In the genomic region with DNA sequence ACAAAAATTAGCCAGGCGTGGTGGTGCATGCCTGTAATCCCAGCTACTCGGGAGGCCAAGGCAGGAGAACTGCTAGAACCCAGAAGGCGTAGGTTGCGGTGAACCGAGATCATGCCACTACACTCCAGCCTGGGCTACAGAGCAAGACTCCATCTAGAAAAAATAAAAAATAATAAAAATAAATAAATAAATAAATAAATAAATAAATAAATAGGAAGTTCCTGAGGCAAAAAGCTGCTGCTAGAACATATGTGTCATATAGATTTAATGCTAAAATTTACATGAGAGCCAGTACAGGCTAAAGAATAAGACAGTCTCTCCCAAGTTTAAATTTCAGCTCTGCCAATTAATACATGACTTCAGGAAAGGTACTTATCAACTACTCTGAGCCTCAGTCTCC, we compare ENCODE assay signal across 2 cellular contexts. TPM values are rescaled to one million over a fixed set of nuclear protein-coding genes. Genes with fewer than 3 reads are reported as not detected.
A peak's percentile ranks its signal among the peaks of the same experiment; 100 is the strongest.
DNase-seq lines count a peak whose midpoint lies in the region; ATAC-seq, FAIRE-seq and TF ChIP-seq lines count a peak whose summit lies in the region.
"Not testable (repeated sequence)": the region's sequence is repeated elsewhere in the genome, so short reads cannot be mapped to it uniquely, and the experiment has no call there.

No MANE protein-coding gene starts in this region.

- H3K4me1 ChIP-seq in A549, result peaks cover 28% of the 10 kb centered on the region
- not testable (repeated sequence) for H3K4me1 ChIP-seq in HEK293 (ENCODE audit: control insufficient read depth, insufficient read depth, low read length)

- CTCF ChIA-PET in A549 (lab: Yijun Ruan, JAX), result not testable (repeated sequence)
- CTCF ChIA-PET in HEK293 (lab: Yijun Ruan, JAX), result interaction anchor here (0.7 kb wide), 1 partner anchor 118 kb away, joined by 3 read pairs; no protein-coding TSS in a partner anchor

- not testable (repeated sequence) for ATAC-seq in A549

- POLR2A ChIA-PET in A549 (lab: Yijun Ruan, JAX); HEK293 (lab: Yijun Ruan, JAX): not testable (repeated sequence)

- H3K9me3 ChIP-seq in A549; HEK293 (ENCODE audit: control insufficient read depth, insufficient read depth, low read depth, low read length): not testable (repeated sequence)

- H3K4me3 ChIP-seq in A549; HEK293 (ENCODE audit: low read depth, low read length): not testable (repeated sequence)

- not testable (repeated sequence) for TF ChIP-seq CTCF in A549 (IDR thresholded peaks at IDR 0.05); HEK293 (tag by site-specific recombination; IDR thresholded peaks at IDR 0.05)

- not testable (repeated sequence) for H3K36me3 ChIP-seq in HEK293 (ENCODE audit: control insufficient read depth in 2 of 2, insufficient read depth in 1 of 2, low read length in 2 of 2)

- not testable (repeated sequence) for H3K27ac ChIP-seq in A549; HEK293 (ENCODE audit: extremely low read depth, low read depth, low read length)

- not testable (repeated sequence) for TF ChIP-seq EP300 in A549 (IDR thresholded peaks at IDR 0.05)

- TF ChIP-seq POLR2A in A549 (IDR thresholded peaks at IDR 0.05; ENCODE audit: low read length), result not testable (repeated sequence)

- not testable (repeated sequence) for H3K4me2 ChIP-seq in A549

- 95% methylated on average over 5 of the region's 5 CpGs for WGBS in A549 (ENCODE audit: missing lambda C conversion rate)

- FAIRE-seq in A549 (lab: Jason Lieb, UNC), result not testable (repeated sequence)

- TF ChIP-seq RAD21 in A549 (conservative IDR thresholded peaks at IDR 0.05 in 1 of 2, IDR thresholded peaks at IDR 0.05 in 1 of 2), result not testable (repeated sequence)

- not testable (repeated sequence) for DNase-seq in A549 (ENCODE audit: low read depth in 1 of 2, low spot score in 1 of 2)

TF ChIP-seq in A549, 52 proteins besides CTCF, POLR2A, EP300 and RAD21:
- TF ChIP-seq ZC3H11A (IDR thresholded peaks at IDR 0.05), result 0 out of 2 replicates have a peak, but pooled peaks have one; percentile 13

TF ChIP-seq in HEK293, 187 proteins besides CTCF, POLR2A, EP300 and RAD21:
- TF ChIP-seq ZNF426 (tag by site-specific recombination; IDR thresholded peaks at IDR 0.05), result peak; percentile 45
- peak; percentile 32 for TF ChIP-seq ZNF555 (tag by site-specific recombination; conservative IDR thresholded peaks at IDR 0.05)
- TF ChIP-seq, protein P1, sequence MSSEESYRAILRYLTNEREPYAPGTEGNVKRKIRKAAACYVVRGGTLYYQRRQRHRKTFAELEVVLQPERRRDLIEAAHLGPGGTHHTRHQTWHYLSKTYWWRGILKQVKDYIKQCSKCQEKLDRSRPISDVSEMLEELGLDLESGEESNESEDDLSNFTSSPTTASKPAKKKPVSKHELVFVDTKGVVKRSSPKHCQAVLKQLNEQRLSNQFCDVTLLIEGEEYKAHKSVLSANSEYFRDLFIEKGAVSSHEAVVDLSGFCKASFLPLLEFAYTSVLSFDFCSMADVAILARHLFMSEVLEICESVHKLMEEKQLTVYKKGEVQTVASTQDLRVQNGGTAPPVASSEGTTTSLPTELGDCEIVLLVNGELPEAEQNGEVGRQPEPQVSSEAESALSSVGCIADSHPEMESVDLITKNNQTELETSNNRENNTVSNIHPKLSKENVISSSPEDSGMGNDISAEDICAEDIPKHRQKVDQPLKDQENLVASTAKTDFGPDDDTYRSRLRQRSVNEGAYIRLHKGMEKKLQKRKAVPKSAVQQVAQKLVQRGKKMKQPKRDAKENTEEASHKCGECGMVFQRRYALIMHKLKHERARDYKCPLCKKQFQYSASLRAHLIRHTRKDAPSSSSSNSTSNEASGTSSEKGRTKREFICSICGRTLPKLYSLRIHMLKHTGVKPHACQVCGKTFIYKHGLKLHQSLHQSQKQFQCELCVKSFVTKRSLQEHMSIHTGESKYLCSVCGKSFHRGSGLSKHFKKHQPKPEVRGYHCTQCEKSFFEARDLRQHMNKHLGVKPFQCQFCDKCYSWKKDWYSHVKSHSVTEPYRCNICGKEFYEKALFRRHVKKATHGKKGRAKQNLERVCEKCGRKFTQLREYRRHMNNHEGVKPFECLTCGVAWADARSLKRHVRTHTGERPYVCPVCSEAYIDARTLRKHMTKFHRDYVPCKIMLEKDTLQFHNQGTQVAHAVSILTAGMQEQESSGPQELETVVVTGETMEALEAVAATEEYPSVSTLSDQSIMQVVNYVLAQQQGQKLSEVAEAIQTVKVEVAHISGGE (tag by site-specific recombination; conservative IDR thresholded peaks at IDR 0.05; ENCODE audit: low read depth), result 0 out of 2 replicates have a peak, but pooled peaks have one; percentile 24
- peak; percentile 75; the same call in 1 of the 2 replicates for TF ChIP-seq ZNF394 (tag by site-specific recombination; IDR thresholded peaks at IDR 0.05; ENCODE audit: borderline replicate concordance)
- TF ChIP-seq ZNF623 (tag by site-specific recombination; IDR thresholded peaks at IDR 0.05), result peak; percentile 29; the same call in 1 of the 2 replicates
- TF ChIP-seq, protein P2, sequence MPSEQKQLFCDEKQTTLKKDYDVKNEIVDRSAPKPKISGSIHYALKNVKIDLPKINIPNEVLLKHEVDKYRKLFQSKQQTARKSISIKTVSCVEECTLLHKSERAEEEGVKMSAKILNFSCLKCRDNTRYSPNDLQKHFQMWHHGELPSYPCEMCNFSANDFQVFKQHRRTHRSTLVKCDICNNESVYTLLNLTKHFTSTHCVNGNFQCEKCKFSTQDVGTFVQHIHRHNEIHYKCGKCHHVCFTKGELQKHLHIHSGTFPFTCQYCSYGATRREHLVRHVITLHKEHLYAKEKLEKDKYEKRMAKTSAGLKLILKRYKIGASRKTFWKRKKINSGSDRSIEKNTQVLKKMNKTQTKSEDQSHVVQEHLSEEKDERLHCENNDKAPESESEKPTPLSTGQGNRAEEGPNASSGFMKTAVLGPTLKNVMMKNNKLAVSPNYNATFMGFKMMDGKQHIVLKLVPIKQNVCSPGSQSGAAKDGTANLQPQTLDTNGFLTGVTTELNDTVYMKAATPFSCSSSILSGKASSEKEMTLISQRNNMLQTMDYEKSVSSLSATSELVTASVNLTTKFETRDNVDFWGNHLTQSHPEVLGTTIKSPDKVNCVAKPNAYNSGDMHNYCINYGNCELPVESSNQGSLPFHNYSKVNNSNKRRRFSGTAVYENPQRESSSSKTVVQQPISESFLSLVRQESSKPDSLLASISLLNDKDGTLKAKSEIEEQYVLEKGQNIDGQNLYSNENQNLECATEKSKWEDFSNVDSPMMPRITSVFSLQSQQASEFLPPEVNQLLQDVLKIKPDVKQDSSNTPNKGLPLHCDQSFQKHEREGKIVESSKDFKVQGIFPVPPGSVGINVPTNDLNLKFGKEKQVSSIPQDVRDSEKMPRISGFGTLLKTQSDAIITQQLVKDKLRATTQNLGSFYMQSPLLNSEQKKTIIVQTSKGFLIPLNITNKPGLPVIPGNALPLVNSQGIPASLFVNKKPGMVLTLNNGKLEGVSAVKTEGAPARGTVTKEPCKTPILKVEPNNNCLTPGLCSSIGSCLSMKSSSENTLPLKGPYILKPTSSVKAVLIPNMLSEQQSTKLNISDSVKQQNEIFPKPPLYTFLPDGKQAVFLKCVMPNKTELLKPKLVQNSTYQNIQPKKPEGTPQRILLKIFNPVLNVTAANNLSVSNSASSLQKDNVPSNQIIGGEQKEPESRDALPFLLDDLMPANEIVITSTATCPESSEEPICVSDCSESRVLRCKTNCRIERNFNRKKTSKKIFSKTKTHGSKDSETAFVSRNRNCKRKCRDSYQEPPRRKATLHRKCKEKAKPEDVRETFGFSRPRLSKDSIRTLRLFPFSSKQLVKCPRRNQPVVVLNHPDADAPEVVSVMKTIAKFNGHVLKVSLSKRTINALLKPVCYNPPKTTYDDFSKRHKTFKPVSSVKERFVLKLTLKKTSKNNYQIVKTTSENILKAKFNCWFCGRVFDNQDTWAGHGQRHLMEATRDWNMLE (tag by site-specific recombination; conservative IDR thresholded peaks at IDR 0.05; ENCODE audit: low read depth), result peak; percentile 60
TF ChIP-seq in HEK293: peak in this region for 6; not testable (repeated sequence) for 181.

RNA-seq across cellular contexts. Expression of gene EPS8, which starts 48.8 kb away (rescaled TPM):
- polyA plus RNA-seq in A549 (2011; rRNA removed), result 101 and 106 TPM in 2 replicates
- polyA plus RNA-seq in A549 (2012; cell fraction: cytosol; rRNA removed), result 22.4 and 22.5 TPM in 2 replicates
- polyA plus RNA-seq in A549 (2012; cell fraction: nucleus; rRNA removed), result 16.5 and 19.5 TPM in 2 replicates
- polyA plus RNA-seq in A549 (2017; fragmentation: RNase III; extraction: RNeasy Plus Mini Kit Qiagen cat#74134 plus additional on column Dnase treatment), result 20.1 to 28.2 TPM (median 25.1 TPM) in 3 replicates
- polyA minus RNA-seq in A549 (2011; rRNA and poly(A)+ RNA removed), result 85.5 and 132 TPM in 2 replicates
